12 cellular contexts compared by ENCODE assay signal in the genomic region with DNA sequence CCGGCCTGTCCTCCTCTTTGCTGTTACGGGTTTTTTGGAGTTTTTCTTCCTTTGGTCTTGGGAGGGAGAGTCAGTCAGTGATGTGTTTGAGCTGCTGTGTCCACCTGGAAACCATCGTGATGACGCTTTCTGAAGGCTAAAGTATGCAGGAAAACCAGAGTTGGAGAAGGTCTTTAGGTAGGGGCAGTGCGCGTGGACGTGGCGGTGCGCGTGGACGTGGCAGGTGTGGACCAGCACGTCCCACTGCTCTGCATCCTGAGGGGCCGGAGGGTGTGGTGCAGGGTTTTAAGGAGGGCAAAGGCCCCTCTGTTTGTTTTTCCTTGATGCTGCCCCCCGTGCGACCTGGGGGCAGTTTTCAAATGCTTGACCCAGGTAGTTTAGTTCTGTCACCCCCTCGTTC. TPM values are rescaled to one million over a fixed set of nuclear protein-coding genes. Genes with fewer than 3 reads are reported as not detected.
"Had no signal": no experiment of that assay in that cellular context is flagged by ENCODE, and none has a peak within 500 bp of the region (broad histone marks: within the 10 kb centered on the region; RNA-seq: fewer than 3 reads in every experiment).

No MANE protein-coding gene starts in this region.

- FAIRE-seq: H54, HepG2 had no signal

- DNase-seq: GM23248, GOT3, H9, HCEC 1CT, Karpas-422, KBM-7 had no signal

- H3K27ac ChIP-seq: GM23248, HL-60, KMS-11 had no signal

- H3K4me3 Mint-ChIP-seq: H9 had no signal

- H3K4me3 ChIP-seq: GM23248 had no signal

- H2AFZ ChIP-seq: GM23248 had no signal

- H3K9ac ChIP-seq: GM23248, KMS-11 had no signal

- H3K27ac Mint-ChIP-seq: IgD-negative memory B cell had no signal

- H3K4me2 ChIP-seq: KMS-11 had no signal

- ATAC-seq: HepG2 had no signal

- H3K27me3 Mint-ChIP-seq: IgD-negative memory B cell had no signal

RNA-seq across cellular contexts. Expression of a gene that starts 29.9 kb away (rescaled TPM):
- total RNA-seq: HT1080 had no signal
